9 cellular contexts compared by ENCODE assay signal in genomic region chr6:104940881-104941693, GRCh38. TPM values are rescaled to one million over a fixed set of nuclear protein-coding genes. Genes with fewer than 3 reads are reported as not detected.
DNase-seq lines count a peak whose midpoint lies in the region; ATAC-seq and TF ChIP-seq lines count a peak whose summit lies in the region.
"Had no signal": no experiment of that assay in that cellular context is flagged by ENCODE, and none has a peak within 500 bp of the region (broad histone marks: within the 10 kb centered on the region; RNA-seq: fewer than 3 reads in every experiment).

No MANE protein-coding gene starts in this region.

- no peak overlapping the region for H3K9ac ChIP-seq in GM23248

- H3K36me3 ChIP-seq in GM23248 (ENCODE audit: low read depth) (no peaks in the 10 kb centered on the region), lung (ENCODE audit: control insufficient read depth in 2 of 2, insufficient read depth in 2 of 2, low read length in 2 of 2) (no peaks in the 10 kb centered on the region)

- WGBS in GM23248 (ENCODE audit: low coverage in 1 of 2, low lambda C conversion rate in 2 of 2, missing lambda C conversion rate in 2 of 2), 2 experiments: 3 to 5% methylated on average over 79 to 80 of the region's 103 CpGs
- 2 to 6% methylated on average over 74 to 103 of the region's 103 CpGs for WGBS in lung, 2 donors

- in situ Hi-C loops in GM23248 (cut with MboI): no loop called here

- no peaks in the 10 kb centered on the region; the same call in 1 of the 2 replicates for H3F3A ChIP-seq in GM23248 (ENCODE audit: insufficient read depth)

- H3K27ac ChIP-seq in GM23248: no peak overlapping the region
- no peak overlapping the region for H3K27ac ChIP-seq in lung (ENCODE audit: low read depth in 1 of 2, low read length in 1 of 2)

- no peaks in the 10 kb centered on the region for H3K9me2 ChIP-seq in GM23248 (ENCODE audit: insufficient read depth)

- H3K27me3 ChIP-seq in GM23248 (replicated peaks; ENCODE audit: insufficient read depth): peaks cover 35% of the 10 kb centered on the region
- peaks cover 11% of the 10 kb centered on the region for H3K27me3 ChIP-seq in lung (ENCODE audit: control insufficient read depth, insufficient read depth)

- ATAC-seq in lung (ENCODE audit: insufficient read depth, low FRiP score): peak; percentile 72
- peak; percentile 79 for ATAC-seq in stimulated activated effector memory CD8-positive, alpha-beta T cell treated with anti-CD3 and anti-CD28 coated beads, Interleukin-12 subunit alpha, Interleukin-12 subunit beta, amount 100 ng/mL, for 72 hours

- no peaks in the 10 kb centered on the region for H3K36me3 Mint-ChIP-seq in stimulated activated effector memory CD8-positive, alpha-beta T cell treated with anti-CD3 and anti-CD28 coated beads, Interleukin-12 subunit alpha, Interleukin-12 subunit beta, amount 100 ng/mL, for 72 hours

- no peaks in the 10 kb centered on the region for H3K79me2 ChIP-seq in GM23248 (ENCODE audit: insufficient read depth)

- H3K9me3 ChIP-seq in GM23248 (ENCODE audit: low read depth) (no peaks in the 10 kb centered on the region), lung (ENCODE audit: control insufficient read depth in 2 of 2, insufficient read depth in 1 of 2, low read length in 1 of 2) (peaks cover 4 to 16% of the 10 kb centered on the region in 2 donors)

- H3K4me1 Mint-ChIP-seq in stimulated activated effector memory CD8-positive, alpha-beta T cell treated with anti-CD3 and anti-CD28 coated beads, Interleukin-12 subunit alpha, Interleukin-12 subunit beta, amount 100 ng/mL, for 72 hours: no peaks in the 10 kb centered on the region

- H3K4me3 ChIP-seq in GM23248: peak overlapping the region; percentile 65
- peak overlapping the region; percentile 32 for H3K4me3 ChIP-seq in lung

- H3K4me2 ChIP-seq in GM23248 (ENCODE audit: unreplicated experiment): peak overlapping the region; percentile 74

- H2AFZ ChIP-seq in GM23248: peak overlapping the region; percentile 84

- no peak overlapping the region for H3K27ac Mint-ChIP-seq in stimulated activated effector memory CD8-positive, alpha-beta T cell treated with anti-CD3 and anti-CD28 coated beads, Interleukin-12 subunit alpha, Interleukin-12 subunit beta, amount 100 ng/mL, for 72 hours

- peak overlapping the region; percentile 54 for H3K4me3 Mint-ChIP-seq in stimulated activated effector memory CD8-positive, alpha-beta T cell treated with anti-CD3 and anti-CD28 coated beads, Interleukin-12 subunit alpha, Interleukin-12 subunit beta, amount 100 ng/mL, for 72 hours

- no peaks in the 10 kb centered on the region for H4K20me1 ChIP-seq in GM23248 (ENCODE audit: insufficient read depth)

- DNase-seq in DMS53 treated with DMSO at 0.1 percent for 48 hours (lab: John Stamatoyannopoulos, UW; ENCODE audit: unreplicated experiment) (peak; percentile 9), GM23248 (peak; percentile 66), T1000 (lab: John Stamatoyannopoulos, UW) (peak; percentile 80), dermis blood vessel endothelial cell (peak; percentile 68), lung (ENCODE audit: low spot score) (no peak), kidney tubule cell (ENCODE audit: low spot score) (no peak), activated gamma-delta T cell (lab: John Stamatoyannopoulos, UW) (no peak)
- DNase-seq in stimulated activated effector memory CD8-positive, alpha-beta T cell treated with anti-CD3 and anti-CD28 coated beads, Interleukin-12 subunit alpha, Interleukin-12 subunit beta, amount 100 ng/mL, for 72 hours (ENCODE audit: low spot score in 2 of 2): peak in 1 of 2 donors; percentile 17

- peak; percentile 7 for TF ChIP-seq CTCF in lung (IDR thresholded peaks at IDR 0.05; ENCODE audit: control extremely low read depth, extremely low read depth)

- H3K4me1 ChIP-seq in GM23248 (ENCODE audit: insufficient read depth): no peaks in the 10 kb centered on the region
- H3K4me1 ChIP-seq in lung (ENCODE audit: control insufficient read depth in 2 of 2, insufficient read depth in 2 of 2, low read length in 2 of 2): peaks cover 2 to 5% of the 10 kb centered on the region in 2 donors

- no peaks in the 10 kb centered on the region for H3K9me3 Mint-ChIP-seq in stimulated activated effector memory CD8-positive, alpha-beta T cell treated with anti-CD3 and anti-CD28 coated beads, Interleukin-12 subunit alpha, Interleukin-12 subunit beta, amount 100 ng/mL, for 72 hours

RNA-seq across cellular contexts. Expression of gene LIN28B, which starts 15.8 kb away (rescaled TPM):
- not detected in 2 replicates for total RNA-seq in GM23248 (2014; rRNA removed; shearing (Covaris generic))
- polyA plus RNA-seq in GM23248 (2016; fragmentation: Nextera tagmentation; extraction: Ambion mirVana) (0.04 TPM in 1 of 2 replicates, not detected in the other), lung (not detected)
- total RNA-seq in dermis blood vessel endothelial cell (not detected in 2 replicates), lung (under 1 TPM; 0.12 to 0.14 TPM)
- total RNA-seq: pulmonary artery endothelial cell had no signal

Comparison
In these comparisons a context has a peak if more than half of its experiments do, and no peak if none do; other contexts are left out.
1. DNase-seq: peak in DMS53 treated with DMSO at 0.1 percent for 48 hours (single experiment), GM23248 (single experiment), T1000 (single experiment) and dermis blood vessel endothelial cell (single experiment); none in lung (single experiment), kidney tubule cell (single experiment) and activated gamma-delta T cell (single experiment).